ENCODE assay signal across 8 cellular contexts in genomic region chr11:64916848-64917662, GRCh38. TPM values are rescaled to one million over a fixed set of nuclear protein-coding genes. Genes with fewer than 3 reads are reported as not detected.
DNase-seq lines count a peak whose midpoint lies in the region; ATAC-seq and TF ChIP-seq lines count a peak whose summit lies in the region.

Gene ATG2A, minus strand, starts transcription at chr11:64917209. Its CDS starts 74 bp downstream, at chr11:64917135.

- H3K4me3 ChIP-seq in AG10803 (ENCODE audit: low read length), result peak within 1 kb of the TSS; percentile 99

- ATAC-seq in GM19043 (IDR thresholded peaks at IDR 0.05; ENCODE audit: low read depth, unreplicated experiment), result peak; percentile 92
- peak; percentile 91 for ATAC-seq in HG03378 (IDR thresholded peaks at IDR 0.05; ENCODE audit: unreplicated experiment)

- no peak for TF ChIP-seq CTCF in AG10803 (conservative IDR thresholded peaks at IDR 0.05; ENCODE audit: low read length)

- DNase-seq in AG10803 (ENCODE audit: low read depth) (peak; percentile 100), NCI-H460 (ENCODE audit: extremely low read depth, low read depth) (peak; percentile 98), cerebellar nuclear complex (lab: John Stamatoyannopoulos, UW) (peak; percentile 98 to 99), islet precursor cell (peak; percentile 100)
- DNase-seq in activated CD4-positive, CD25-positive, alpha-beta regulatory T cell treated with anti-CD3 and anti-CD28 coated beads, Interleukin-2, amount 50 U/mL, for 72 hours, result peak; percentile 98
- DNase-seq in stimulated activated CD4-positive, alpha-beta T cell treated with anti-CD3 and anti-CD28 coated beads, Interleukin-12 subunit alpha, Interleukin-12 subunit beta, amount 100 ng/mL, for 48 hours (ENCODE audit: low read depth in 2 of 3, low spot score in 1 of 3), result peak; percentile 98 to 99 (median 98)

RNA-seq across cellular contexts. Expression of gene ATG2A, which starts in this region (rescaled TPM):
- total RNA-seq in NCI-H460 (2014; rRNA removed; shearing (Covaris generic)), result 6.5 and 7.1 TPM in 2 replicates
- 10.5 and 15.9 TPM in 2 replicates for polyA plus RNA-seq in NCI-H460 (2014; cell fraction: nucleus; rRNA removed)

Comparison
In these comparisons a context has a peak if more than half of its experiments do, and no peak if none do; other contexts are left out.
1. Peak in every context shown above with its lines: DNase-seq, ATAC-seq and H3K4me3 ChIP-seq.